In the genomic region with DNA sequence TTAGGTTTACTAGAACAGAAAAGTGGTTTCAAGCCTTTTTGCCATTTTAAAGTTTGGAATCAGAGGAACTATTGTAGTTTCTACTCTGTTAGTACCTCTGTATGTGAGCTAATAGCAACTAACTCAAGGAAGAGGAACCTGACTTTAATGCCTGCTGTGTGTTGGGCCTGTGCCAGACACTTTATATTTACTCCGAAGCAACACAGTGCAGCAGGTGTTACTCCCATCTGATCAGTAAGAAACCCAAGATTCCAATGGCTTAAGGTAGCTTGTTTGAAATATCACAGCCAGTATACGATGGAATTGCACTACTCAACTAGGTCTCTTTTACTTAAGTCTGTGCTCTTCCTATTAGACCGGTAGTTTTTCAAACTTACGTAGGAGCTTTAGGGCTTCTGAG, we compare ENCODE assay signal across 25 cellular contexts.
DNase-seq lines count a peak whose midpoint lies in the region; ATAC-seq and TF ChIP-seq lines count a peak whose summit lies in the region.
"Had no signal": no experiment of that assay in that cellular context is flagged by ENCODE, and none has a peak within 500 bp of the region (broad histone marks: within the 10 kb centered on the region; RNA-seq: fewer than 3 reads in every experiment).

No MANE protein-coding gene starts in this region.

- H3K79me2 ChIP-seq in osteoblast (ENCODE audit: insufficient read depth, low read length): peaks cover 6% of the 10 kb centered on the region

- H3K4me2 ChIP-seq in osteoblast (ENCODE audit: insufficient read depth, low read length): no peak overlapping the region
- H3K4me2 ChIP-seq: GM23338, PC-9 had no signal

- no peaks in the 10 kb centered on the region for H3K9me3 Mint-ChIP-seq in natural killer cell treated with Interleukin-12 subunit alpha and Interleukin-12 subunit beta and Interleukin-15 and Interleukin-18, amount 100 ng/mL, for 72 hours
- H3K9me3 Mint-ChIP-seq: activated CD4-positive, alpha-beta memory T cell treated with anti-CD3 and anti-CD28 coated beads, Interleukin-2, amount 10 ng/mL, durations not matched to agents 7 days and 5 days; activated naive CD4-positive, alpha-beta T cell treated with anti-CD3 and anti-CD28 coated beads for 36 hours; activated T-cell treated with anti-CD3 and anti-CD28 coated beads, Interleukin-2, amount 50 U/mL, for 24 hours; CD8-positive, alpha-beta memory T cell; GM23338; naive B cell; type B pancreatic cell had no signal

- H3K36me3 ChIP-seq in HEK293 (ENCODE audit: control insufficient read depth in 2 of 2, insufficient read depth in 1 of 2, low read length in 2 of 2): peaks cover 71 to 74% of the 10 kb centered on the region in 2 experiments
- peaks cover 34% of the 10 kb centered on the region for H3K36me3 ChIP-seq in osteoblast (ENCODE audit: insufficient read depth, low read length)

- H3K4me3 Mint-ChIP-seq in natural killer cell treated with Interleukin-12 subunit alpha and Interleukin-12 subunit beta and Interleukin-15 and Interleukin-18, amount 100 ng/mL, for 72 hours: no peak overlapping the region
- H3K4me3 Mint-ChIP-seq: activated CD4-positive, alpha-beta memory T cell treated with anti-CD3 and anti-CD28 coated beads, Interleukin-2, amount 10 ng/mL, durations not matched to agents 7 days and 5 days; activated naive CD4-positive, alpha-beta T cell treated with anti-CD3 and anti-CD28 coated beads for 36 hours; activated T-cell treated with anti-CD3 and anti-CD28 coated beads, Interleukin-2, amount 50 U/mL, for 24 hours; CD8-positive, alpha-beta memory T cell; GM23338; naive B cell; type B pancreatic cell had no signal

- TF ChIP-seq CTCF in HEK293 (tag by site-specific recombination; IDR thresholded peaks at IDR 0.05) (no peak), osteoblast (IDR thresholded peaks at IDR 0.05; ENCODE audit: extremely low read depth, low read depth, low read length) (no peak)

- peaks cover 0 to 4% of the 10 kb centered on the region in 2 donors for H3K4me1 Mint-ChIP-seq in natural killer cell treated with Interleukin-12 subunit alpha and Interleukin-12 subunit beta and Interleukin-15 and Interleukin-18, amount 100 ng/mL, for 72 hours (ENCODE audit: low read depth in 2 of 2)
- H3K4me1 Mint-ChIP-seq: GM23338, naive B cell had no signal

- DNase-seq in NCI-H1092 treated with DMSO at 0.1 percent for 48 hours (lab: John Stamatoyannopoulos, UW) (peak; percentile 1), NCI-H1092 (lab: John Stamatoyannopoulos, UW) (no peak), NCI-H2171 treated with DMSO at 0.1 percent for 48 hours (lab: John Stamatoyannopoulos, UW) (peak; percentile 69), osteoblast (ENCODE audit: insufficient read length, low spot score, missing footprints) (peak; percentile 5), GF-D8 (lab: John Stamatoyannopoulos, UW) (no peak), GDM1 (lab: John Stamatoyannopoulos, UW) (no peak)
- DNase-seq in natural killer cell treated with Interleukin-12 subunit alpha and Interleukin-12 subunit beta and Interleukin-15 and Interleukin-18, amount 100 ng/mL, for 72 hours (ENCODE audit: low spot score): no peak
- DNase-seq: activated CD4-positive, alpha-beta memory T cell treated with anti-CD3 and anti-CD28 coated beads, Interleukin-2, amount 10 ng/mL, durations not matched to agents 7 days and 5 days; activated naive CD4-positive, alpha-beta T cell treated with anti-CD3 and anti-CD28 coated beads for 36 hours; activated T-cell treated with anti-CD3 and anti-CD28 coated beads, Interleukin-2, amount 50 U/mL, for 24 hours; amniotic stem cell; CD8-positive, alpha-beta memory T cell; dermis blood vessel endothelial cell; mesenchymal stem cell; naive B cell; NCI-H1436 treated with DMSO at 0.1 percent for 48 hours; NCI-H82; PC-9; SHP77; stimulated activated CD4-positive, alpha-beta T cell treated with anti-CD3 and anti-CD28 coated beads, Interleukin-15, amount 100 ng/mL, for 24 hours had no signal

- no peak overlapping the region; the same call in 1 of the 2 replicates for H3K27ac ChIP-seq in HEK293 (ENCODE audit: extremely low read depth, low read depth, low read length)
- no peak overlapping the region for H3K27ac ChIP-seq in osteoblast (ENCODE audit: low read depth, low read length)
- H3K27ac ChIP-seq: PC-9, right atrium auricular region had no signal

- no peaks in the 10 kb centered on the region for H3K27me3 Mint-ChIP-seq in natural killer cell treated with Interleukin-12 subunit alpha and Interleukin-12 subunit beta and Interleukin-15 and Interleukin-18, amount 100 ng/mL, for 72 hours
- H3K27me3 Mint-ChIP-seq: activated CD4-positive, alpha-beta memory T cell treated with anti-CD3 and anti-CD28 coated beads, Interleukin-2, amount 10 ng/mL, durations not matched to agents 7 days and 5 days; activated T-cell treated with anti-CD3 and anti-CD28 coated beads, Interleukin-2, amount 50 U/mL, for 24 hours; CD8-positive, alpha-beta memory T cell; naive B cell; type B pancreatic cell had no signal

- no peaks in the 10 kb centered on the region for H3K36me3 Mint-ChIP-seq in natural killer cell treated with Interleukin-12 subunit alpha and Interleukin-12 subunit beta and Interleukin-15 and Interleukin-18, amount 100 ng/mL, for 72 hours

- ATAC-seq in natural killer cell treated with Interleukin-12 subunit alpha and Interleukin-12 subunit beta and Interleukin-15 and Interleukin-18, amount 100 ng/mL, for 72 hours: no peak
- ATAC-seq: activated CD4-positive, CD25-positive, alpha-beta regulatory T cell treated with anti-CD3 and anti-CD28 coated beads, Interleukin-2, amount 50 U/mL, for 24 hours; GM23338 had no signal

- no peak overlapping the region for H2AFZ ChIP-seq in osteoblast (ENCODE audit: low read length)
- H2AFZ ChIP-seq: GM23338, PC-9 had no signal

- POLR2A ChIA-PET in HEK293 (lab: Yijun Ruan, JAX): no interaction called here

- H4K20me1 ChIP-seq in osteoblast (ENCODE audit: insufficient read depth, low read length): no peaks in the 10 kb centered on the region

- no peaks in the 10 kb centered on the region for H3K27me3 ChIP-seq in osteoblast (ENCODE audit: insufficient read depth, low read length)
- H3K27me3 ChIP-seq: right atrium auricular region had no signal

- H3K27ac Mint-ChIP-seq in natural killer cell treated with Interleukin-12 subunit alpha and Interleukin-12 subunit beta and Interleukin-15 and Interleukin-18, amount 100 ng/mL, for 72 hours: no peak overlapping the region
- H3K27ac Mint-ChIP-seq: activated CD4-positive, alpha-beta memory T cell treated with anti-CD3 and anti-CD28 coated beads, Interleukin-2, amount 10 ng/mL, durations not matched to agents 7 days and 5 days; activated naive CD4-positive, alpha-beta T cell treated with anti-CD3 and anti-CD28 coated beads for 36 hours; activated T-cell treated with anti-CD3 and anti-CD28 coated beads, Interleukin-2, amount 50 U/mL, for 24 hours; GM23338; type B pancreatic cell had no signal

- CTCF ChIA-PET in HEK293 (lab: Yijun Ruan, JAX): interaction anchor here (4.8 kb wide), 1 partner anchor 14 kb away, joined by 44 read pairs; no protein-coding TSS in a partner anchor

- H3K4me3 ChIP-seq in HEK293 (ENCODE audit: low read depth, low read length) (no peak overlapping the region), osteoblast (ENCODE audit: insufficient read depth, low read length) (no peak overlapping the region)
- H3K4me3 ChIP-seq: GM23338, PC-9, right atrium auricular region had no signal

- H3K4me1 ChIP-seq in HEK293 (ENCODE audit: control insufficient read depth, insufficient read depth, low read length) (peaks cover 13% of the 10 kb centered on the region), osteoblast (ENCODE audit: insufficient read depth, low read length) (peaks cover 4% of the 10 kb centered on the region)
- H3K4me1 ChIP-seq: right atrium auricular region had no signal

- H3K9me3 ChIP-seq in HEK293 (ENCODE audit: control insufficient read depth, insufficient read depth, low read depth, low read length) (no peaks in the 10 kb centered on the region), osteoblast (ENCODE audit: low read depth, low read length) (no peaks in the 10 kb centered on the region)
- H3K9me3 ChIP-seq: right atrium auricular region had no signal

TF ChIP-seq in HEK293, 187 proteins besides CTCF, POLR2A, EP300 and RAD21 (continues in another document):
- no peak for TF ChIP-seq KLF8 (tag by site-specific recombination; IDR thresholded peaks at IDR 0.05)
- TF ChIP-seq, protein P1, sequence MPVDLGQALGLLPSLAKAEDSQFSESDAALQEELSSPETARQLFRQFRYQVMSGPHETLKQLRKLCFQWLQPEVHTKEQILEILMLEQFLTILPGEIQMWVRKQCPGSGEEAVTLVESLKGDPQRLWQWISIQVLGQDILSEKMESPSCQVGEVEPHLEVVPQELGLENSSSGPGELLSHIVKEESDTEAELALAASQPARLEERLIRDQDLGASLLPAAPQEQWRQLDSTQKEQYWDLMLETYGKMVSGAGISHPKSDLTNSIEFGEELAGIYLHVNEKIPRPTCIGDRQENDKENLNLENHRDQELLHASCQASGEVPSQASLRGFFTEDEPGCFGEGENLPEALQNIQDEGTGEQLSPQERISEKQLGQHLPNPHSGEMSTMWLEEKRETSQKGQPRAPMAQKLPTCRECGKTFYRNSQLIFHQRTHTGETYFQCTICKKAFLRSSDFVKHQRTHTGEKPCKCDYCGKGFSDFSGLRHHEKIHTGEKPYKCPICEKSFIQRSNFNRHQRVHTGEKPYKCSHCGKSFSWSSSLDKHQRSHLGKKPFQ (tag by site-specific recombination; IDR thresholded peaks at IDR 0.05): no peak
- no peak for TF ChIP-seq KLF1 (tag by site-specific recombination; IDR thresholded peaks at IDR 0.05)
- no peak for TF ChIP-seq GLI2 (tag by site-specific recombination; IDR thresholded peaks at IDR 0.05; ENCODE audit: borderline replicate concordance, low read depth)
- TF ChIP-seq, protein P2, sequence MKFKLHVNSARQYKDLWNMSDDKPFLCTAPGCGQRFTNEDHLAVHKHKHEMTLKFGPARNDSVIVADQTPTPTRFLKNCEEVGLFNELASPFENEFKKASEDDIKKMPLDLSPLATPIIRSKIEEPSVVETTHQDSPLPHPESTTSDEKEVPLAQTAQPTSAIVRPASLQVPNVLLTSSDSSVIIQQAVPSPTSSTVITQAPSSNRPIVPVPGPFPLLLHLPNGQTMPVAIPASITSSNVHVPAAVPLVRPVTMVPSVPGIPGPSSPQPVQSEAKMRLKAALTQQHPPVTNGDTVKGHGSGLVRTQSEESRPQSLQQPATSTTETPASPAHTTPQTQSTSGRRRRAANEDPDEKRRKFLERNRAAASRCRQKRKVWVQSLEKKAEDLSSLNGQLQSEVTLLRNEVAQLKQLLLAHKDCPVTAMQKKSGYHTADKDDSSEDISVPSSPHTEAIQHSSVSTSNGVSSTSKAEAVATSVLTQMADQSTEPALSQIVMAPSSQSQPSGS (tag by site-specific recombination; IDR thresholded peaks at IDR 0.05; ENCODE audit: low read depth): no peak
- no peak for TF ChIP-seq ZNF585B (tag by site-specific recombination; IDR thresholded peaks at IDR 0.05)

Comparison
In these comparisons a context has a peak if more than half of its experiments do, and no peak if none do; other contexts are left out.
1. DNase-seq: peak in NCI-H1092 treated with DMSO at 0.1 percent for 48 hours (single experiment), NCI-H2171 treated with DMSO at 0.1 percent for 48 hours (single experiment) and osteoblast (single experiment); none in NCI-H1092 (single experiment), GF-D8 (single experiment), natural killer cell treated with Interleukin-12 subunit alpha and Interleukin-12 subunit beta and Interleukin-15 and Interleukin-18, amount 100 ng/mL, for 72 hours (single experiment) and GDM1 (single experiment).